Comparison of ENCODE assay signal across 28 cellular contexts in genomic region chr11:105156231-105156630, GRCh38. TPM values are rescaled to one million over a fixed set of nuclear protein-coding genes. Genes with fewer than 3 reads are reported as not detected.
A peak's percentile ranks its signal among the peaks of the same experiment; 100 is the strongest.
DNase-seq lines count a peak whose midpoint lies in the region; ATAC-seq and TF ChIP-seq lines count a peak whose summit lies in the region.
"Had no signal": no experiment of that assay in that cellular context is flagged by ENCODE, and none has a peak within 500 bp of the region (broad histone marks: within the 10 kb centered on the region; RNA-seq: fewer than 3 reads in every experiment).

No MANE protein-coding gene starts in this region.

- H3K4me1 Mint-ChIP-seq in neural progenitor cell, result peaks cover 6% of the 10 kb centered on the region
- H3K4me1 Mint-ChIP-seq: CD4-positive, alpha-beta memory T cell had no signal

- H3K9me3 ChIP-seq in DND-41 (ENCODE audit: insufficient read depth, low read length, severe bottlenecking) (no peaks in the 10 kb centered on the region), IMR-90 (ENCODE audit: control insufficient read depth, insufficient read depth, low read length) (no peaks in the 10 kb centered on the region), neural progenitor cell (ENCODE audit: low read depth) (no peaks in the 10 kb centered on the region)
- H3K9me3 ChIP-seq: A549, SJCRH30 had no signal

- no CpG with 5 or more reads among the region's 2 CpGs for WGBS in IMR-90 (ENCODE audit: extremely low coverage in 2 of 2, insufficient read length in 1 of 2), 2 experiments

- no peak overlapping the region for H4K5ac ChIP-seq in IMR-90 (ENCODE audit: low read depth, low read length)

- no peak for TF ChIP-seq RAD21 in IMR-90 (IDR thresholded peaks at IDR 0.05; ENCODE audit: low read length)

- H2BK15ac ChIP-seq in IMR-90 (ENCODE audit: low read depth, low read length), result peak overlapping the region; percentile 12; the same call in 1 of the 3 replicates

- H3K23ac ChIP-seq in IMR-90 (ENCODE audit: low read depth, low read length), result no peak overlapping the region

- dilution Hi-C loops in IMR-90 (cut with HindIII; ENCODE audit: low sequenced_read_pairs, unreplicated experiment), result no loop called here

- no peak overlapping the region for H3K14ac ChIP-seq in IMR-90 (replicated peaks; ENCODE audit: low read depth, low read length)

- POLR2A ChIA-PET in IMR-90 (lab: Charles Lee; ENCODE audit: unreplicated experiment), result no interaction called here

- H4K20me1 ChIP-seq in DND-41 (ENCODE audit: insufficient read depth, low read length) (no peaks in the 10 kb centered on the region), IMR-90 (ENCODE audit: insufficient read depth, low read length) (no peaks in the 10 kb centered on the region), neural progenitor cell (ENCODE audit: low read depth) (no peaks in the 10 kb centered on the region)

- CTCF ChIA-PET in IMR-90 (lab: Yijun Ruan, JAX), result no interaction called here

- no peak for TF ChIP-seq POLR2A in IMR-90 (IDR thresholded peaks at IDR 0.05; ENCODE audit: low read depth, low read length)

- H3K36me3 ChIP-seq in DND-41 (ENCODE audit: insufficient read depth, low read length), result no peaks in the 10 kb centered on the region
- no peaks in the 10 kb centered on the region for H3K36me3 ChIP-seq in IMR-90 (ENCODE audit: control insufficient read depth, insufficient read depth, low read length)
- no peaks in the 10 kb centered on the region for H3K36me3 ChIP-seq in neural progenitor cell
- H3K36me3 ChIP-seq: SJCRH30 had no signal

- H2BK5ac ChIP-seq in IMR-90 (ENCODE audit: low read depth, low read length, poor library complexity, severe bottlenecking), result no peak overlapping the region

- H3K4ac ChIP-seq in IMR-90 (ENCODE audit: low read depth, low read length), result no peak overlapping the region

- no peak overlapping the region for H3K18ac ChIP-seq in IMR-90 (ENCODE audit: low read depth, low read length)

- TF ChIP-seq CTCF in DND-41 (IDR thresholded peaks at IDR 0.05; ENCODE audit: borderline replicate concordance, extremely low read depth, low read length, poor library complexity, severe bottlenecking) (no peak), IMR-90 (conservative IDR thresholded peaks at IDR 0.05; ENCODE audit: low read depth, low read length) (no peak), neural progenitor cell (IDR thresholded peaks at IDR 0.05) (no peak), GM10266 (IDR thresholded peaks at IDR 0.05; ENCODE audit: control insufficient read depth, insufficient read depth, low read depth, missing control alignments) (no peak)

- 0 out of 2 replicates have a peak overlapping the region, but pooled peaks have one; percentile 18 for H2AK5ac ChIP-seq in IMR-90 (ENCODE audit: low read depth, low read length)

- H3K4me2 ChIP-seq in DND-41 (ENCODE audit: insufficient read depth, low read length), result no peak overlapping the region
- H3K4me2 ChIP-seq in IMR-90 (ENCODE audit: low read depth, low read length), result no peak overlapping the region
- H3K4me2 ChIP-seq in neural progenitor cell, result no peak overlapping the region
- H3K4me2 ChIP-seq: A549, PC-9 had no signal

- H3K27ac ChIP-seq in DND-41 (ENCODE audit: low read length) (no peak overlapping the region), IMR-90 (ENCODE audit: insufficient read depth, low read length) (no peak overlapping the region), neural progenitor cell (no peak overlapping the region)
- H3K27ac ChIP-seq: A549, PC-9, SJCRH30 had no signal

- peaks cover 6% of the 10 kb centered on the region for H3K9me3 Mint-ChIP-seq in neural progenitor cell
- H3K9me3 Mint-ChIP-seq: CD4-positive, alpha-beta memory T cell had no signal

- intact Hi-C loops in IMR-90 (cut with micrococcal nuclease), result no loop called here

- H3K4me3 Mint-ChIP-seq in neural progenitor cell, result no peak overlapping the region
- H3K4me3 Mint-ChIP-seq: CD4-positive, alpha-beta memory T cell had no signal

- no peaks in the 10 kb centered on the region for H3K79me1 ChIP-seq in IMR-90 (ENCODE audit: low read depth in 1 of 2, low read length in 2 of 2)

- no peaks in the 10 kb centered on the region for H3K79me2 ChIP-seq in DND-41 (ENCODE audit: insufficient read depth, low read length)
- no peaks in the 10 kb centered on the region for H3K79me2 ChIP-seq in neural progenitor cell (ENCODE audit: low read depth)

- H3F3A ChIP-seq in neural progenitor cell (ENCODE audit: low read depth), result no peaks in the 10 kb centered on the region

- H3K36me3 Mint-ChIP-seq in neural progenitor cell, result no peaks in the 10 kb centered on the region
- H3K36me3 Mint-ChIP-seq: CD4-positive, alpha-beta memory T cell had no signal

- no peak overlapping the region for H3K4me3 ChIP-seq in DND-41 (ENCODE audit: low read depth in 1 of 2, low read length in 2 of 2)
- no peak overlapping the region for H3K4me3 ChIP-seq in IMR-90 (ENCODE audit: insufficient read depth, low read depth, low read length)
- no peak overlapping the region for H3K4me3 ChIP-seq in neural progenitor cell
- H3K4me3 ChIP-seq: A549, GM12878, PC-9, SJCRH30 had no signal

- H4K91ac ChIP-seq in IMR-90 (ENCODE audit: insufficient read depth, low read depth, low read length), result no peak overlapping the region

- ATAC-seq in DND-41 (ENCODE audit: insufficient read depth, low read depth) (no peak), IMR-90 (ENCODE audit: low read depth) (no peak)
- ATAC-seq: A549, GM12878, Right ventricle myocardium inferior, SK-N-SH treated with all-trans-retinoic acid at 6 μM for 48 hours had no signal

- H3K27me3 ChIP-seq in DND-41 (ENCODE audit: insufficient read depth, low read length, poor library complexity) (no peaks in the 10 kb centered on the region), IMR-90 (ENCODE audit: control insufficient read depth, insufficient read depth, low read length) (no peaks in the 10 kb centered on the region), neural progenitor cell (no peaks in the 10 kb centered on the region)
- H3K27me3 ChIP-seq: SJCRH30 had no signal

- H2AFZ ChIP-seq in DND-41 (ENCODE audit: low read depth, low read length) (0 out of 2 replicates have a peak overlapping the region, but pooled peaks have one; percentile 8), IMR-90 (replicated peaks; ENCODE audit: low read length, poor library complexity) (no peak overlapping the region), neural progenitor cell (replicated peaks) (no peak overlapping the region)
- H2AFZ ChIP-seq: PC-9 had no signal

- H3K9me1 ChIP-seq in IMR-90 (ENCODE audit: insufficient read depth, low read length), result peaks cover 9% of the 10 kb centered on the region; the same call in 1 of the 2 replicates

- no peak overlapping the region for H2BK120ac ChIP-seq in IMR-90 (ENCODE audit: low read depth, low read length)

- H3K56ac ChIP-seq in IMR-90 (ENCODE audit: extremely low read depth, insufficient read depth, low read length), result no peak overlapping the region

- no peak overlapping the region for H2BK20ac ChIP-seq in IMR-90 (ENCODE audit: low read depth, low read length)

- no peak overlapping the region for H4K8ac ChIP-seq in IMR-90 (ENCODE audit: low read depth in 2 of 2, low read length in 2 of 2)

- H3K27me3 Mint-ChIP-seq in neural progenitor cell (ENCODE audit: insufficient read depth, low read depth), result no peaks in the 10 kb centered on the region
- H3K27me3 Mint-ChIP-seq: CD4-positive, alpha-beta memory T cell had no signal

- no peak overlapping the region for H3K9ac ChIP-seq in DND-41 (ENCODE audit: low read depth, low read length)
- no peak overlapping the region for H3K9ac ChIP-seq in IMR-90 (ENCODE audit: low read depth, low read length)
- no peak overlapping the region for H3K9ac ChIP-seq in neural progenitor cell

- no peak overlapping the region for H2AK9ac ChIP-seq in IMR-90 (replicated peaks; ENCODE audit: low read depth, low read length, poor library complexity)

- BruUV-seq in IMR-90 (replicated peaks; lab: Mats Ljungman, UMichigan), result no TSS peak

- DNase-seq in DND-41, result no peak
- DNase-seq in IMR-90, result no peak
- DNase-seq in dermis blood vessel endothelial cell, result peak; percentile 84
- peak; percentile 9 for DNase-seq in neural progenitor cell (ENCODE audit: low spot score)
- no peak for DNase-seq in NCI-H146 (lab: John Stamatoyannopoulos, UW)
- no peak for DNase-seq in SW 1271 (lab: John Stamatoyannopoulos, UW)
- no peak for DNase-seq in GM10266 (ENCODE audit: extremely low spot score)
- DNase-seq: C1 segment of cervical spinal cord; CD4-positive, alpha-beta memory T cell; COR-L47; DMS53; KG1; NCI-H1092; NCI-H1417 treated with DMSO at 0.1 percent for 48 hours; NCI-H187; NCI-H2081 treated with DMSO at 0.1 percent for 48 hours; NCI-H446 treated with DMSO at 0.1 percent for 48 hours; NCI-H526; NCI-H82; NK-92 treated with Interleukin-12 subunit alpha and Interleukin-12 subunit beta, amount 100 ng/mL, for 24 hours; PC-9; SJCRH30 had no signal

- H3K4me1 ChIP-seq in DND-41 (ENCODE audit: insufficient read depth, low read length) (no peaks in the 10 kb centered on the region), IMR-90 (ENCODE audit: control insufficient read depth, insufficient read depth, low read length) (peaks cover 5% of the 10 kb centered on the region), neural progenitor cell (no peaks in the 10 kb centered on the region)
- H3K4me1 ChIP-seq: A549, SJCRH30 had no signal

- in situ Hi-C loops in IMR-90 (cut with MboI; ENCODE audit: low sequenced_read_pairs), result no loop called here

- no peak overlapping the region for H3K27ac Mint-ChIP-seq in neural progenitor cell
- H3K27ac Mint-ChIP-seq: CD4-positive, alpha-beta memory T cell had no signal

TF ChIP-seq in IMR-90, 13 proteins besides CTCF, POLR2A, EP300 and RAD21 (continues in another document):
- no peak for TF ChIP-seq FOS (IDR thresholded peaks at IDR 0.05; ENCODE audit: low read depth, low read length)
- TF ChIP-seq, protein P1, sequence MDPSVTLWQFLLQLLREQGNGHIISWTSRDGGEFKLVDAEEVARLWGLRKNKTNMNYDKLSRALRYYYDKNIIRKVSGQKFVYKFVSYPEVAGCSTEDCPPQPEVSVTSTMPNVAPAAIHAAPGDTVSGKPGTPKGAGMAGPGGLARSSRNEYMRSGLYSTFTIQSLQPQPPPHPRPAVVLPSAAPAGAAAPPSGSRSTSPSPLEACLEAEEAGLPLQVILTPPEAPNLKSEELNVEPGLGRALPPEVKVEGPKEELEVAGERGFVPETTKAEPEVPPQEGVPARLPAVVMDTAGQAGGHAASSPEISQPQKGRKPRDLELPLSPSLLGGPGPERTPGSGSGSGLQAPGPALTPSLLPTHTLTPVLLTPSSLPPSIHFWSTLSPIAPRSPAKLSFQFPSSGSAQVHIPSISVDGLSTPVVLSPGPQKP (IDR thresholded peaks at IDR 0.05; ENCODE audit: borderline replicate concordance, low read depth, low read length), result no peak
- no peak for TF ChIP-seq RCOR1 (IDR thresholded peaks at IDR 0.05; ENCODE audit: insufficient replicate concordance, low read length)
- no peak for TF ChIP-seq NFE2L2 (IDR thresholded peaks at IDR 0.05; ENCODE audit: low read depth, low read length)
- no peak for TF ChIP-seq CEBPB (IDR thresholded peaks at IDR 0.05; ENCODE audit: low read depth, low read length)
- no peak for TF ChIP-seq MAFK (IDR thresholded peaks at IDR 0.05; ENCODE audit: low read depth, low read length)

RNA-seq across cellular contexts. Expression of gene CARD18, which starts 16.7 kb away (rescaled TPM):
- not detected in 2 replicates for total RNA-seq in IMR-90 (2012; rRNA removed)
- polyA plus RNA-seq in IMR-90 (2012; rRNA removed), result not detected in 2 replicates
- polyA plus RNA-seq in IMR-90 (2012; cell fraction: cytosol; rRNA removed), result not detected in 2 replicates
- polyA plus RNA-seq in IMR-90 (2012; cell fraction: nucleus; rRNA removed; ENCODE audit: low replicate concordance), result not detected in 2 replicates
- not detected in 2 replicates for total RNA-seq in dermis blood vessel endothelial cell
- total RNA-seq in neural progenitor cell (ENCODE audit: low replicate concordance), result not detected in 2 replicates
- total RNA-seq: CD4-positive, alpha-beta memory T cell; GM12878; HT1080; PC-9; RPMI7951; SJCRH30 had no signal
- polyA plus RNA-seq: A549; CD4-positive, alpha-beta memory T cell; GM12878 had no signal

Comparison
In these comparisons a context has a peak if more than half of its experiments do, and no peak if none do; other contexts are left out.
1. DNase-seq: peak in dermis blood vessel endothelial cell (single experiment) and neural progenitor cell (single experiment); none in DND-41 (single experiment), IMR-90 (single experiment), NCI-H146 (single experiment), SW 1271 (0 of 2) and GM10266 (single experiment).